In genomic region chr19:2488405-2488941, GRCh38 we compare ENCODE assay signal across 8 cellular contexts. TPM values are rescaled to one million over a fixed set of nuclear protein-coding genes. Genes with fewer than 3 reads are reported as not detected.
A peak's percentile ranks its signal among the peaks of the same experiment; 100 is the strongest.
DNase-seq lines count a peak whose midpoint lies in the region; ATAC-seq, FAIRE-seq and TF ChIP-seq lines count a peak whose summit lies in the region.

No MANE protein-coding gene starts in this region.

- H3K36me3 Mint-ChIP-seq in type B pancreatic cell: no peaks in the 10 kb centered on the region

- peaks cover 5 to 15% of the 10 kb centered on the region in 2 donors for H3K4me1 ChIP-seq in ascending aorta
- H3K4me1 ChIP-seq in small intestine (ENCODE audit: control insufficient read depth in 2 of 2, insufficient read depth in 1 of 2, low read depth in 1 of 2, low read length in 1 of 2): peaks cover 5 to 8% of the 10 kb centered on the region in 2 donors
- H3K4me1 ChIP-seq in body of pancreas: peaks cover 35% of the 10 kb centered on the region

- peaks cover 0 to 2% of the 10 kb centered on the region in 2 donors for H3K9me3 ChIP-seq in ascending aorta
- H3K9me3 ChIP-seq in iPS-18c (ENCODE audit: control insufficient read depth, insufficient read depth, low read length): no peaks in the 10 kb centered on the region
- H3K9me3 ChIP-seq in small intestine (ENCODE audit: control insufficient read depth, low read depth): peaks cover 1% of the 10 kb centered on the region
- H3K9me3 ChIP-seq in body of pancreas: no peaks in the 10 kb centered on the region

- TF ChIP-seq CTCF in ascending aorta (IDR thresholded peaks at IDR 0.05) (no peak), type B pancreatic cell (conservative IDR thresholded peaks at IDR 0.05) (no peak), body of pancreas (IDR thresholded peaks at IDR 0.05) (no peak)

- H3K27me3 Mint-ChIP-seq in type B pancreatic cell: peaks cover 27% of the 10 kb centered on the region

- no peak overlapping the region for H3K4me3 Mint-ChIP-seq in type B pancreatic cell

- H3K27ac Mint-ChIP-seq in type B pancreatic cell: no peak overlapping the region

- H3K9me3 Mint-ChIP-seq in type B pancreatic cell: no peaks in the 10 kb centered on the region

- ATAC-seq in body of pancreas: no peak
- ATAC-seq in GM21723 (IDR thresholded peaks at IDR 0.05; ENCODE audit: unreplicated experiment): no peak

- peak overlapping the region; percentile 78 for H3K27ac ChIP-seq in ascending aorta
- no peak overlapping the region for H3K27ac ChIP-seq in small intestine (ENCODE audit: low read depth in 1 of 2, low read length in 1 of 2)
- H3K27ac ChIP-seq in body of pancreas: peak overlapping the region in 1 of 4 donors; percentile 55

- no peak for TF ChIP-seq POLR2A in GM12892 (IDR thresholded peaks at IDR 0.05; ENCODE audit: low read depth, low read length)
- TF ChIP-seq POLR2A in body of pancreas (IDR thresholded peaks at IDR 0.05): no peak

- H3K4me1 Mint-ChIP-seq in type B pancreatic cell (ENCODE audit: unreplicated experiment): peaks cover 1% of the 10 kb centered on the region

- H3K36me3 ChIP-seq in ascending aorta (no peaks in the 10 kb centered on the region), small intestine (ENCODE audit: control insufficient read depth in 2 of 2, insufficient read depth in 2 of 2, low read length in 2 of 2) (no peaks in the 10 kb centered on the region), body of pancreas (replicated peaks in 1 of 2; ENCODE audit: insufficient read depth in 1 of 2, low read depth in 2 of 2) (no peaks in the 10 kb centered on the region)

- H3K27me3 ChIP-seq in ascending aorta (no peaks in the 10 kb centered on the region), small intestine (ENCODE audit: control insufficient read depth in 2 of 2, insufficient read depth in 2 of 2, low read length in 2 of 2) (peaks cover 0 to 2% of the 10 kb centered on the region in 2 donors), body of pancreas (no peaks in the 10 kb centered on the region)

- no peak for DNase-seq in GM12892 (ENCODE audit: insufficient read length)
- no peak for DNase-seq in ascending aorta (ENCODE audit: low spot score in 2 of 2)
- peak; percentile 82 for DNase-seq in small intestine
- no peak for DNase-seq in type B pancreatic cell (ENCODE audit: extremely low spot score, unreplicated experiment)
- no peak for DNase-seq in body of pancreas
- DNase-seq in activated effector memory CD4-positive, alpha-beta T cell treated with Interleukin-2 at 50 U/mL for 16 hours: no peak

- intact Hi-C loops in ascending aorta (cut with DNase I) (no loop called here), body of pancreas (cut with DNase I) (no loop called here)

- WGBS in small intestine, 3 donors: 4 to 11% (median 6%) methylated on average over 31 to 32 of the region's 32 CpGs
- whole genome bisulfite sequencing in body of pancreas, 2 donors: 57 to 58% methylated on average over 16 to 19 of the region's 32 CpGs

- peak; percentile 17 for FAIRE-seq in GM12892 (lab: Jason Lieb, UNC)
- FAIRE-seq in small intestine (lab: Jason Lieb, UNC): no peak

- H3K4me3 ChIP-seq in ascending aorta (peak overlapping the region; percentile 60 to 74), iPS-18c (ENCODE audit: insufficient read depth, low read depth, low read length) (peak overlapping the region; percentile 41), small intestine (ENCODE audit: low read depth in 1 of 2, low read length in 2 of 2) (peak overlapping the region in 1 of 2 donors; percentile 42), body of pancreas (no peak overlapping the region)

RNA-seq across cellular contexts. Expression of gene GADD45B, which starts 12.5 kb away (rescaled TPM):
- polyA plus RNA-seq in GM12892 (2012; ENCODE audit: missing spikeins): 68.1 TPM
- 514 TPM for total RNA-seq in ascending aorta
- 10 to 100 TPM; 12.1 to 40.4 (median 17.8) TPM for polyA plus RNA-seq in small intestine
- 31.1 and 67.3 TPM in 2 replicates for total RNA-seq in type B pancreatic cell (ENCODE audit: low replicate concordance)
- total RNA-seq in body of pancreas: 10 to 100 TPM; 68.0 to 84.7 TPM

RNA-seq across cellular contexts. Expression of gene LMNB2, which starts 31.7 kb away (rescaled TPM):
- polyA plus RNA-seq in GM12892 (2012; ENCODE audit: missing spikeins): 30.5 TPM
- 38.7 TPM for total RNA-seq in ascending aorta
- 10 to 100 TPM in 1 of 3 donors, 1 to 10 TPM in 2; 7.3 to 69.3 (median 9.8) TPM for polyA plus RNA-seq in small intestine
- 63.6 and 116 TPM in 2 replicates for total RNA-seq in type B pancreatic cell (ENCODE audit: low replicate concordance)
- total RNA-seq in body of pancreas: 10 to 100 TPM; 11.7 to 30.0 TPM

Comparison
In these comparisons a context has a peak if more than half of its experiments do, and no peak if none do; other contexts are left out.
1. H3K27ac ChIP-seq: peak in ascending aorta (2 of 2); none in small intestine (0 of 2).
2. H3K4me3 ChIP-seq: peak in ascending aorta (2 of 2) and iPS-18c (single experiment); none in body of pancreas (0 of 2).